In the genomic region with DNA sequence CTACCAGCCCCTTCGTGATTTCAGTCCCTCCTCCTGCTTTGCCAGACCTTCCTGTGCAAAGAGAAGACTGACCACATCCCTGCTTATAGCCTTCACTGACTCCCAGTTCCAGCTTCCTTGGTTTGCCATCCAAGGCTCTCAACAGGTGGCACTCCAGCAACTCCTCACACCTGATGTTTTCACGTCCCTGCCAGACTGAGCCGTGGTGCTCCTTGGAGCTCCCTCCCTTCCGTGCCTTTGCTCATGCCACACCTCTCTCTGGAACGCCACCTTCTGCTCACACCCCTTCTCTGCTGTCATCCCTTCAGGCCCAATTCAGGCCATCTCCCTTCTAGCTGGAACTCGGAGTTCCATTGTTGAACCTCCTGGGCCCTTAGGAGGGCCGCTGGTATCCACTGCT, we compare ENCODE assay signal across 24 cellular contexts. TPM values are rescaled to one million over a fixed set of nuclear protein-coding genes. Genes with fewer than 3 reads are reported as not detected.
DNase-seq lines count a peak whose midpoint lies in the region; FAIRE-seq and TF ChIP-seq lines count a peak whose summit lies in the region.
"Had no signal": no experiment of that assay in that cellular context is flagged by ENCODE, and none has a peak within 500 bp of the region (broad histone marks: within the 10 kb centered on the region; RNA-seq: fewer than 3 reads in every experiment).

No MANE protein-coding gene starts in this region.

- H3K4me3 ChIP-seq in HEK293 (ENCODE audit: low read depth, low read length) (no peak overlapping the region), bronchial epithelial cell (ENCODE audit: low read depth, low read length) (no peak overlapping the region)
- H3K4me3 ChIP-seq: GM23338 had no signal

- CTCF ChIA-PET in HEK293 (lab: Yijun Ruan, JAX): no interaction called here

- H3K27me3 ChIP-seq in bronchial epithelial cell (ENCODE audit: control insufficient read depth, insufficient read depth, low read length): no peaks in the 10 kb centered on the region
- H3K27me3 ChIP-seq: BE2C had no signal

- TF ChIP-seq CTCF in HEK293 (tag by site-specific recombination; IDR thresholded peaks at IDR 0.05) (no peak), bronchial epithelial cell (IDR thresholded peaks at IDR 0.05; ENCODE audit: insufficient read depth, low read length, severe bottlenecking) (no peak), nephron progenitor cell (IDR thresholded peaks at IDR 0.05) (no peak), type B pancreatic cell (conservative IDR thresholded peaks at IDR 0.05) (no peak)

- peaks cover 53% of the 10 kb centered on the region for H3K4me1 Mint-ChIP-seq in nephron progenitor cell
- H3K4me1 Mint-ChIP-seq in type B pancreatic cell (ENCODE audit: unreplicated experiment): peaks cover 19% of the 10 kb centered on the region

- DNase-seq in bronchial epithelial cell (ENCODE audit: low read depth): no peak
- no peak for DNase-seq in nephron progenitor cell
- DNase-seq in type B pancreatic cell (ENCODE audit: extremely low spot score, unreplicated experiment): no peak
- no peak for DNase-seq in NCI-H526 (lab: John Stamatoyannopoulos, UW)
- DNase-seq in activated gamma-delta T cell treated with Interleukin-2 at 50 U/mL for 16 hours: no peak
- no peak for DNase-seq in amygdala (lab: John Stamatoyannopoulos, UW)
- DNase-seq: ACHN; BE2C; C1 segment of cervical spinal cord; CD4-positive, CD25-positive, alpha-beta regulatory T cell; CD8-positive, alpha-beta memory T cell; COR-L47; GDM1; HCEC 1CT; HFFc6; IMR-90 had no signal

- H3K9me3 Mint-ChIP-seq in nephron progenitor cell: no peaks in the 10 kb centered on the region
- no peaks in the 10 kb centered on the region for H3K9me3 Mint-ChIP-seq in type B pancreatic cell
- H3K9me3 Mint-ChIP-seq: CD4-positive, CD25-positive, alpha-beta regulatory T cell; GM23338; HFFc6 had no signal

- H3K27me3 Mint-ChIP-seq in nephron progenitor cell (ENCODE audit: low read depth, poor library complexity) (peaks cover 6% of the 10 kb centered on the region), type B pancreatic cell (no peaks in the 10 kb centered on the region)
- H3K27me3 Mint-ChIP-seq: CD4-positive, CD25-positive, alpha-beta regulatory T cell; CD8-positive, alpha-beta memory T cell had no signal

- POLR2A ChIA-PET in HEK293 (lab: Yijun Ruan, JAX): no interaction called here

- H3K27ac Mint-ChIP-seq in nephron progenitor cell: peak overlapping the region; percentile 41
- H3K27ac Mint-ChIP-seq in type B pancreatic cell: peak overlapping the region; percentile 10
- H3K27ac Mint-ChIP-seq: GM23338, HFFc6 had no signal

- H3K36me3 ChIP-seq in HEK293 (ENCODE audit: control insufficient read depth in 2 of 2, insufficient read depth in 1 of 2, low read length in 2 of 2) (no peaks in the 10 kb centered on the region), bronchial epithelial cell (ENCODE audit: control insufficient read depth, insufficient read depth, low read length) (no peaks in the 10 kb centered on the region)
- H3K36me3 ChIP-seq: BE2C had no signal

- H3K4me3 Mint-ChIP-seq in nephron progenitor cell (no peak overlapping the region), type B pancreatic cell (no peak overlapping the region)
- H3K4me3 Mint-ChIP-seq: CD4-positive, CD25-positive, alpha-beta regulatory T cell; CD8-positive, alpha-beta memory T cell; GM23338; HFFc6 had no signal

- peak; percentile 72 for FAIRE-seq in bronchial epithelial cell (lab: Jason Lieb, UNC)
- FAIRE-seq: A204.1, D721Med, GM12892, GM18507, H54, HTR-8/SVneo had no signal

- H3K36me3 Mint-ChIP-seq in nephron progenitor cell (ENCODE audit: low read depth) (no peaks in the 10 kb centered on the region), type B pancreatic cell (peaks cover 4% of the 10 kb centered on the region)
- H3K36me3 Mint-ChIP-seq: CD4-positive, CD25-positive, alpha-beta regulatory T cell had no signal

- H3K27ac ChIP-seq in HEK293 (ENCODE audit: extremely low read depth, low read depth, low read length): no peak overlapping the region

- no peaks in the 10 kb centered on the region for H3K4me1 ChIP-seq in HEK293 (ENCODE audit: control insufficient read depth, insufficient read depth, low read length)

- no peaks in the 10 kb centered on the region for H3K9me3 ChIP-seq in HEK293 (ENCODE audit: control insufficient read depth, insufficient read depth, low read depth, low read length)
- H3K9me3 ChIP-seq: BE2C had no signal

TF ChIP-seq in HEK293, 187 proteins besides CTCF, POLR2A, EP300 and RAD21:
- TF ChIP-seq SCRT2 (tag by site-specific recombination; IDR thresholded peaks at IDR 0.05) (peak; percentile 65; the same call in 1 of the 2 replicates), ZNF830 (tag by site-specific recombination; IDR thresholded peaks at IDR 0.05; ENCODE audit: low read depth) (no peak), ZNF76 (tag by site-specific recombination; IDR thresholded peaks at IDR 0.05; ENCODE audit: borderline replicate concordance, low read depth) (no peak), SCRT1 (tag by site-specific recombination; IDR thresholded peaks at IDR 0.05; ENCODE audit: borderline replicate concordance) (peak; percentile 62; the same call in 1 of the 2 replicates), ZSCAN18 (tag by site-specific recombination; IDR thresholded peaks at IDR 0.05) (no peak), ZSCAN30 (tag by site-specific recombination; IDR thresholded peaks at IDR 0.05) (no peak)

RNA-seq across cellular contexts. Expression of gene CHCHD6, which starts 12.0 kb away (rescaled TPM):
- 25.5 and 36.6 TPM in 2 replicates for total RNA-seq in bronchial epithelial cell
- total RNA-seq in type B pancreatic cell (ENCODE audit: low replicate concordance): 9.9 and 17.5 TPM in 2 replicates
